Comparison of ENCODE assay signal across 12 cellular contexts in genomic region chr14:91406451-91406850, GRCh38. TPM values are rescaled to one million over a fixed set of nuclear protein-coding genes. Genes with fewer than 3 reads are reported as not detected.
DNase-seq lines count a peak whose midpoint lies in the region; ATAC-seq and TF ChIP-seq lines count a peak whose summit lies in the region.
"Had no signal": no experiment of that assay in that cellular context is flagged by ENCODE, and none has a peak within 500 bp of the region (broad histone marks: within the 10 kb centered on the region; RNA-seq: fewer than 3 reads in every experiment).

No MANE protein-coding gene starts in this region.

- peak overlapping the region; percentile 1 for H3K27ac ChIP-seq in OCI-LY7 (ENCODE audit: low read depth, low read length, poor library complexity, severe bottlenecking)
- peak overlapping the region; percentile 59 for H3K27ac ChIP-seq in caudate nucleus (ENCODE audit: low read depth, low read length)

- H3K4me2 ChIP-seq in OCI-LY7 (ENCODE audit: low read length): peak overlapping the region; percentile 32

- peaks cover 96% of the 10 kb centered on the region for H3K4me1 Mint-ChIP-seq in activated naive CD4-positive, alpha-beta T cell treated with anti-CD3 and anti-CD28 coated beads for 36 hours (ENCODE audit: low read depth)
- H3K4me1 Mint-ChIP-seq in stimulated activated naive CD8-positive, alpha-beta T cell treated with anti-CD3 and anti-CD28 coated beads, Interleukin-15, amount 100 ng/mL, for 72 hours: peaks cover 99% of the 10 kb centered on the region
- H3K4me1 Mint-ChIP-seq in glutamatergic neuron (ENCODE audit: low read depth, unreplicated experiment): peaks cover 48% of the 10 kb centered on the region
- H3K4me1 Mint-ChIP-seq in Caco-2 (ENCODE audit: low read depth, unreplicated experiment): no peaks in the 10 kb centered on the region

- intact Hi-C loops in activated naive CD4-positive, alpha-beta T cell treated with anti-CD3 and anti-CD28 coated beads for 36 hours (cut with micrococcal nuclease): no loop called here
- intact Hi-C loops in OCI-LY7 (cut with micrococcal nuclease; ENCODE audit: unreplicated experiment) (no loop called here), Caco-2 (cut with micrococcal nuclease; ENCODE audit: unreplicated experiment) (no loop called here)

- CTCF ChIA-PET in activated naive CD4-positive, alpha-beta T cell treated with anti-CD3 and anti-CD28 coated beads for 36 hours (lab: Charles Lee): interaction anchor here (0.6 to 1.4 kb wide), 4 partner anchors 13 to 536 kb away, joined by 3 to 5 read pairs (median 4); no protein-coding TSS in a partner anchor
- CTCF ChIA-PET in OCI-LY7 (lab: Charles Lee; ENCODE audit: unreplicated experiment): no interaction called here
- CTCF ChIA-PET in Caco-2 (lab: Charles Lee): no interaction called here

- no peak for ATAC-seq in stimulated activated naive CD8-positive, alpha-beta T cell treated with anti-CD3 and anti-CD28 coated beads, Interleukin-15, amount 100 ng/mL, for 72 hours
- ATAC-seq: activated naive CD4-positive, alpha-beta T cell treated with anti-CD3 and anti-CD28 coated beads, Interleukin-2, amount 50 U/mL, for 72 hours had no signal

- H3K79me2 ChIP-seq in OCI-LY7 (ENCODE audit: insufficient read depth, low read depth, low read length): peaks cover 100% of the 10 kb centered on the region

- H2AFZ ChIP-seq in OCI-LY7 (ENCODE audit: low read length): no peak overlapping the region

- peaks cover 32% of the 10 kb centered on the region for H3K36me3 Mint-ChIP-seq in activated naive CD4-positive, alpha-beta T cell treated with anti-CD3 and anti-CD28 coated beads for 36 hours (ENCODE audit: low read depth)
- peaks cover 8% of the 10 kb centered on the region for H3K36me3 Mint-ChIP-seq in glutamatergic neuron (ENCODE audit: unreplicated experiment)
- peaks cover 4% of the 10 kb centered on the region for H3K36me3 Mint-ChIP-seq in Caco-2 (ENCODE audit: insufficient read depth, unreplicated experiment)

- no peak for TF ChIP-seq CTCF in OCI-LY7 (conservative IDR thresholded peaks at IDR 0.05; ENCODE audit: low read length)
- no peak for TF ChIP-seq CTCF in glutamatergic neuron (IDR thresholded peaks at IDR 0.05; ENCODE audit: partially characterized antibody, unreplicated experiment)
- no peak for TF ChIP-seq CTCF in Caco-2 (IDR thresholded peaks at IDR 0.05; ENCODE audit: insufficient read depth in 1 of 2, low read depth in 1 of 2, low read length in 1 of 2, severe bottlenecking in 1 of 2, unreplicated experiment in 1 of 2)

- BruUV-seq in OCI-LY7 (replicated peaks; lab: Mats Ljungman, UMichigan) (no TSS peak), Caco-2 (replicated peaks; lab: Mats Ljungman, UMichigan) (no TSS peak)

- no peaks in the 10 kb centered on the region for H3K27me3 ChIP-seq in Caco-2 (replicated peaks; ENCODE audit: control insufficient read depth, insufficient read depth, low read length)

- peak overlapping the region; percentile 59 for H3K27ac Mint-ChIP-seq in activated naive CD4-positive, alpha-beta T cell treated with anti-CD3 and anti-CD28 coated beads for 36 hours
- peak overlapping the region in 1 of 2 donors; percentile 91 for H3K27ac Mint-ChIP-seq in stimulated activated naive CD8-positive, alpha-beta T cell treated with anti-CD3 and anti-CD28 coated beads, Interleukin-15, amount 100 ng/mL, for 72 hours
- H3K27ac Mint-ChIP-seq in glutamatergic neuron (ENCODE audit: unreplicated experiment) (no peak overlapping the region), Caco-2 (ENCODE audit: unreplicated experiment) (no peak overlapping the region)

- H3K4me3 ChIP-seq in OCI-LY7 (ENCODE audit: low read depth, low read length, poor library complexity, severe bottlenecking) (no peak overlapping the region), Caco-2 (ENCODE audit: low read depth, low read length) (no peak overlapping the region)

- H3K9me3 Mint-ChIP-seq in activated naive CD4-positive, alpha-beta T cell treated with anti-CD3 and anti-CD28 coated beads for 36 hours: no peaks in the 10 kb centered on the region
- no peaks in the 10 kb centered on the region for H3K9me3 Mint-ChIP-seq in stimulated activated naive CD8-positive, alpha-beta T cell treated with anti-CD3 and anti-CD28 coated beads, Interleukin-15, amount 100 ng/mL, for 72 hours
- H3K9me3 Mint-ChIP-seq in glutamatergic neuron (ENCODE audit: unreplicated experiment) (peaks cover 7% of the 10 kb centered on the region), Caco-2 (ENCODE audit: unreplicated experiment) (no peaks in the 10 kb centered on the region)
- H3K9me3 Mint-ChIP-seq: activated naive CD4-positive, alpha-beta T cell treated with anti-CD3 and anti-CD28 coated beads, Interleukin-2, amount 50 U/mL, for 72 hours had no signal

- peaks cover 5% of the 10 kb centered on the region; the same call in 1 of the 2 replicates for H3K9me3 ChIP-seq in OCI-LY7 (ENCODE audit: low read length)
- H3K9me3 ChIP-seq in Caco-2: no peaks in the 10 kb centered on the region

- POLR2A ChIA-PET in OCI-LY7 (lab: Charles Lee) (interaction anchor here (0.6 to 1.2 kb wide), 3 partner anchors 8 to 422 kb away, joined by 3 read pairs; no protein-coding TSS in a partner anchor), Caco-2 (lab: Charles Lee) (no interaction called here)

- H4K20me1 ChIP-seq in OCI-LY7 (ENCODE audit: insufficient read depth, low read length): peaks cover 41% of the 10 kb centered on the region

- H3K4me1 ChIP-seq in OCI-LY7 (ENCODE audit: insufficient read depth, low read length, poor library complexity, severe bottlenecking) (peaks cover 99% of the 10 kb centered on the region), Caco-2 (no peaks in the 10 kb centered on the region)

- H3K9me2 ChIP-seq in OCI-LY7 (ENCODE audit: insufficient read depth, low read length): no peaks in the 10 kb centered on the region

- no peaks in the 10 kb centered on the region for H3K27me3 Mint-ChIP-seq in activated naive CD4-positive, alpha-beta T cell treated with anti-CD3 and anti-CD28 coated beads for 36 hours (ENCODE audit: low read depth)
- H3K27me3 Mint-ChIP-seq in stimulated activated naive CD8-positive, alpha-beta T cell treated with anti-CD3 and anti-CD28 coated beads, Interleukin-15, amount 100 ng/mL, for 72 hours: no peaks in the 10 kb centered on the region
- H3K27me3 Mint-ChIP-seq in glutamatergic neuron (ENCODE audit: unreplicated experiment): peaks cover 4% of the 10 kb centered on the region
- no peaks in the 10 kb centered on the region for H3K27me3 Mint-ChIP-seq in Caco-2 (ENCODE audit: insufficient read depth, unreplicated experiment)

- DNase-seq in activated naive CD4-positive, alpha-beta T cell treated with anti-CD3 and anti-CD28 coated beads for 36 hours: no peak
- no peak for DNase-seq in activated naive CD4-positive, alpha-beta T cell (lab: John Stamatoyannopoulos, UW)
- DNase-seq in OCI-LY7 (ENCODE audit: low spot score) (no peak), caudate nucleus (lab: John Stamatoyannopoulos, UW) (no peak), glutamatergic neuron (no peak), GDM1 (lab: John Stamatoyannopoulos, UW) (no peak), Caco-2 (no peak)
- DNase-seq in stimulated activated naive CD8-positive, alpha-beta T cell treated with anti-CD3 and anti-CD28 coated beads, Interleukin-15, amount 100 ng/mL, for 72 hours: no peak
- DNase-seq: DMS53, NCI-H146, SHP77 had no signal

- no peak overlapping the region for H3K4me3 Mint-ChIP-seq in activated naive CD4-positive, alpha-beta T cell treated with anti-CD3 and anti-CD28 coated beads for 36 hours
- H3K4me3 Mint-ChIP-seq in stimulated activated naive CD8-positive, alpha-beta T cell treated with anti-CD3 and anti-CD28 coated beads, Interleukin-15, amount 100 ng/mL, for 72 hours: peak overlapping the region; percentile 46 to 60
- no peak overlapping the region for H3K4me3 Mint-ChIP-seq in glutamatergic neuron (ENCODE audit: unreplicated experiment)
- no peak overlapping the region for H3K4me3 Mint-ChIP-seq in Caco-2 (ENCODE audit: unreplicated experiment)

- H3K36me3 ChIP-seq in OCI-LY7 (ENCODE audit: insufficient read depth, low read length): peaks cover 98% of the 10 kb centered on the region
- peaks cover 2% of the 10 kb centered on the region; the same call in 1 of the 2 replicates for H3K36me3 ChIP-seq in Caco-2 (ENCODE audit: control insufficient read depth, insufficient read depth, low read length)

RNA-seq across cellular contexts. Expression of gene CCDC88C, which starts 11.2 kb away (rescaled TPM):
- 10 to 100 TPM; 76.0 to 83.3 TPM for total RNA-seq in activated naive CD4-positive, alpha-beta T cell treated with anti-CD3 and anti-CD28 coated beads for 36 hours
- total RNA-seq in OCI-LY7 (2014; rRNA removed; shearing (Covaris generic)): 89.3 and 137 TPM in 2 replicates
- 253 and 262 TPM in 2 replicates for total RNA-seq in OCI-LY7 (2022)
- total RNA-seq in glutamatergic neuron (ENCODE audit: unreplicated experiment): 68.0 TPM
- total RNA-seq in Caco-2 (2022): 26.9 and 29.8 TPM in 2 replicates

Comparison
In these comparisons a context has a peak if more than half of its experiments do, and no peak if none do; other contexts are left out.
1. H3K4me3 Mint-ChIP-seq: peak in stimulated activated naive CD8-positive, alpha-beta T cell treated with anti-CD3 and anti-CD28 coated beads, Interleukin-15, amount 100 ng/mL, for 72 hours (2 of 2); none in activated naive CD4-positive, alpha-beta T cell treated with anti-CD3 and anti-CD28 coated beads for 36 hours (single experiment), glutamatergic neuron (single experiment) and Caco-2 (single experiment).